ENCODE assay signal across 15 cellular contexts in the genomic region with DNA sequence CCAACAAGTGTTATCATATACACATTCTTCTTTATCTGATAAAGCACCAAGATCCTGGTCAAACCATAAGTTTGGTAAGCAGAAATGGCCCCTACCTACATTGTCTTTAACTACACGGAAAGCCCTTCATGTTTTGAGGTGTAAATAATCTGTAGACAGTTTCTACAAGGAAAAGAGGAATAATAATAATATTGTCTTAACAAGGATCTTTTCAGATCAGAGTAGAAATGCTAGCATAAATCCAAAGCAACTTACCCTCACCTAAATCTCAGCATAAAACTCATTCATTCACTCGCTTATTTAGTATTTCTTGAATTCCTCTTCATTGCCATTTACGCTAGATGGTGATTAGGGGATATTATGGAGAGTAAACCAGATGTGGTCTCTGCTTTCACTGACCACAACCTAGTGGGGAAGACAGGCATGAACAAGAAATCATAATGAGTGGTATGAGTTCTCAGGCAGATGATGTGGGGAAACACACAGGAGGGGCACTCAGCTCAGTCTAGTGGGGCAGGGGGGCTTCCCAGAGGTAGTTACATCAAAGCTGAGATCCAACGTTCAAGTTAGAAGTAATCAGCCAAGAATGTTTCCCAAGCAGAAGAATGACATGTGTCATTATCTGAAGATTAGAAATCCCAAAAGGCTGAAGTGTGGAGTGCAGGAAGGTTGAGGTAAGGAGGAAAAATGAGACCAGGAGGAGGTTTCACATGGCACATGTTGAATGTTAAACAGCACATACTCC.
DNase-seq lines count a peak whose midpoint lies in the region; ATAC-seq lines count a peak whose summit lies in the region.
"Had no signal": no experiment of that assay in that cellular context is flagged by ENCODE, and none has a peak within 500 bp of the region (broad histone marks: within the 10 kb centered on the region; RNA-seq: fewer than 3 reads in every experiment).

No MANE protein-coding gene starts in this region.

- no peak overlapping the region for H3K27ac Mint-ChIP-seq in activated CD8-positive, alpha-beta T cell treated with anti-CD3 and anti-CD28 coated beads, Interleukin-2, amount 10 ng/mL, durations not matched to agents 7 days and 5 days
- H3K27ac Mint-ChIP-seq: activated CD4-positive, alpha-beta memory T cell treated with anti-CD3 and anti-CD28 coated beads for 36 hours had no signal

- CTCF ChIA-PET in activated CD8-positive, alpha-beta T cell treated with anti-CD3 and anti-CD28 coated beads, Interleukin-2, amount 10 ng/mL, durations not matched to agents 7 days and 5 days (lab: Charles Lee): no interaction called here

- ATAC-seq in GM18909 (IDR thresholded peaks at IDR 0.05; ENCODE audit: poor library complexity, unreplicated experiment): peak; percentile 44
- peak; percentile 36 for ATAC-seq in HG02571 (IDR thresholded peaks at IDR 0.05; ENCODE audit: unreplicated experiment)
- peak; percentile 56 for ATAC-seq in HG03432 (IDR thresholded peaks at IDR 0.05; ENCODE audit: unreplicated experiment)
- ATAC-seq in activated CD8-positive, alpha-beta T cell treated with anti-CD3 and anti-CD28 coated beads, Interleukin-2, amount 10 ng/mL, durations not matched to agents 7 days and 5 days: no peak
- ATAC-seq: K562 had no signal

- H3K27me3 Mint-ChIP-seq in activated CD8-positive, alpha-beta T cell treated with anti-CD3 and anti-CD28 coated beads, Interleukin-2, amount 10 ng/mL, durations not matched to agents 7 days and 5 days (ENCODE audit: low read depth): no peaks in the 10 kb centered on the region
- H3K27me3 Mint-ChIP-seq: activated CD4-positive, alpha-beta memory T cell treated with anti-CD3 and anti-CD28 coated beads for 36 hours had no signal

- H3K36me3 Mint-ChIP-seq in activated CD8-positive, alpha-beta T cell treated with anti-CD3 and anti-CD28 coated beads, Interleukin-2, amount 10 ng/mL, durations not matched to agents 7 days and 5 days (ENCODE audit: low read depth): no peaks in the 10 kb centered on the region
- H3K36me3 Mint-ChIP-seq: activated CD4-positive, alpha-beta memory T cell treated with anti-CD3 and anti-CD28 coated beads for 36 hours had no signal

- H3K4me3 Mint-ChIP-seq in activated CD8-positive, alpha-beta T cell treated with anti-CD3 and anti-CD28 coated beads, Interleukin-2, amount 10 ng/mL, durations not matched to agents 7 days and 5 days: no peak overlapping the region
- H3K4me3 Mint-ChIP-seq: activated CD4-positive, alpha-beta memory T cell treated with anti-CD3 and anti-CD28 coated beads for 36 hours had no signal

- no peaks in the 10 kb centered on the region for H3K9me3 Mint-ChIP-seq in activated CD8-positive, alpha-beta T cell treated with anti-CD3 and anti-CD28 coated beads, Interleukin-2, amount 10 ng/mL, durations not matched to agents 7 days and 5 days (ENCODE audit: insufficient read depth)
- H3K9me3 Mint-ChIP-seq: activated CD4-positive, alpha-beta memory T cell treated with anti-CD3 and anti-CD28 coated beads for 36 hours had no signal

- H3K4me1 Mint-ChIP-seq in activated CD8-positive, alpha-beta T cell treated with anti-CD3 and anti-CD28 coated beads, Interleukin-2, amount 10 ng/mL, durations not matched to agents 7 days and 5 days (ENCODE audit: low read depth): peaks cover 3% of the 10 kb centered on the region

- no peak for DNase-seq in A172 (ENCODE audit: low spot score)
- DNase-seq in activated naive CD4-positive, alpha-beta T cell (lab: John Stamatoyannopoulos, UW): no peak
- no peak for DNase-seq in activated CD8-positive, alpha-beta T cell treated with anti-CD3 and anti-CD28 coated beads, Interleukin-2, amount 10 ng/mL, durations not matched to agents 7 days and 5 days
- DNase-seq in activated CD8-positive, alpha-beta memory T cell treated with anti-CD3 and anti-CD28 coated beads for 24 hours: no peak
- DNase-seq: activated CD4-positive, alpha-beta memory T cell treated with anti-CD3 and anti-CD28 coated beads for 36 hours; activated naive CD4-positive, alpha-beta T cell treated with anti-CD3 and anti-CD28 coated beads, Interleukin-2, amount 50 U/mL, for 16 hours; Calu3; mesendoderm; NCI-H2081; stimulated activated CD4-positive, alpha-beta T cell treated with anti-CD3 and anti-CD28 coated beads, Interleukin-2, amount 100 ng/mL, for 48 hours; SW 1271 had no signal

- POLR2A ChIA-PET in activated CD8-positive, alpha-beta T cell treated with anti-CD3 and anti-CD28 coated beads, Interleukin-2, amount 10 ng/mL, durations not matched to agents 7 days and 5 days (lab: Charles Lee): no interaction called here
